In the genomic region with DNA sequence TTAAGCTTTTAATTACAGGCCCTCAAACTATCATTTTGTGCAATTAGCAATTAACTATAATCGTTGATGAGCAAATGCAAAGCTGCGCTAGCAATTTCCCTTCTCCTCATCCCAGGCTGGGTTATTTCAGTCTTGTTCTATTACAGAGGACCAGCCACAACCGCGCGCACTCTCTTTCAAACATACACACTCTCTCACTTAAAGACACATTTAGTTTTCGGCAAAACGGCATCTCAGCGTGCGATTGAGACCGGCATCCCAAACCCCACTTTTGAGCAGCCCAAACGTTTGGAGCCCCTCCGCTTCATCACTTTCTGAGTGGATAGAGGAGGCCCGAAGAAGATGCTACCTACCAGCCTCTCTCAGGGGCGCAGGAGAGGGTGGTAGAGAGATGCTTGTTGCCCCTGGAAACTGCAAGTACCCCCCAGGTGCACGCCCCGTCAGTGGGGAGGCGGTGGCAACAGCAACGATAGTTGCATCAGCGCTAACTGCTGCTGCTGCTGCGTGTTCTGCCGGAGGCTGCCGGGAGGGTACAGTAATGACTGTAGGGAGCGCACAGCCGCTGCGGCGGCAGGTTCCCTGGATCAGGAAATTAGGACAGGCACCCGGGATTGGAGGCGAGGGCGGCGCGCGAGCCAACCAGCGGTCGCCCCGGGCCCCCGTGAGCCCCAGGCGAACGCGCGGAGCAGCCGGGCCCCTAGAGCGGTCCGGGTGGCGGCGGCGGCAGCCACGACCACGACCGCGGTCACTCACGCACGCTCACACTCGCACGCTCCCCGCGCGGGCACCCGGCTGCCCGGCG, we compare ENCODE assay signal across 8 cellular contexts. TPM values are rescaled to one million over a fixed set of nuclear protein-coding genes. Genes with fewer than 3 reads are reported as not detected.
DNase-seq lines count a peak whose midpoint lies in the region; ATAC-seq and TF ChIP-seq lines count a peak whose summit lies in the region.

No MANE protein-coding gene starts in this region.

- peaks cover 24% of the 10 kb centered on the region for H3K4me1 Mint-ChIP-seq in Calu3 (ENCODE audit: low read depth, unreplicated experiment)
- H3K4me1 Mint-ChIP-seq in glutamatergic neuron (ENCODE audit: low read depth, unreplicated experiment) = peaks cover 5% of the 10 kb centered on the region

- peak overlapping the region; percentile 85 for H3K4me2 ChIP-seq in PC-9

- H3K36me3 ChIP-seq in PC-9 (ENCODE audit: low read depth) (no peaks in the 10 kb centered on the region), upper lobe of left lung (no peaks in the 10 kb centered on the region)

- WGBS in upper lobe of left lung, 2 donors = 11 to 19% methylated on average over 13 to 30 of the region's 60 CpGs

- H3K4me3 Mint-ChIP-seq in Calu3 (ENCODE audit: low read depth, unreplicated experiment) (peak overlapping the region; percentile 88), glutamatergic neuron (ENCODE audit: unreplicated experiment) (peak overlapping the region; percentile 93)

- H3K27me3 ChIP-seq in PC-9 (ENCODE audit: insufficient read depth, low read depth) = no peaks in the 10 kb centered on the region
- peaks cover 0 to 8% (median 1%) of the 10 kb centered on the region in 4 donors for H3K27me3 ChIP-seq in upper lobe of left lung

- POLR2A ChIA-PET in PC-9 (lab: Charles Lee; ENCODE audit: unreplicated experiment) = no interaction called here

- peak; percentile 50 for ATAC-seq in GM21619 (IDR thresholded peaks at IDR 0.05; ENCODE audit: unreplicated experiment)
- peak; percentile 80 to 87 for ATAC-seq in upper lobe of left lung (ENCODE audit: low FRiP score in 2 of 2)

- H3K9me2 ChIP-seq in PC-9 (ENCODE audit: insufficient read depth) = no peaks in the 10 kb centered on the region

- no peaks in the 10 kb centered on the region for H4K20me1 ChIP-seq in PC-9 (ENCODE audit: insufficient read depth)

- H3K36me3 Mint-ChIP-seq in Calu3 (ENCODE audit: insufficient read depth, unreplicated experiment) (peaks cover 32% of the 10 kb centered on the region), glutamatergic neuron (ENCODE audit: unreplicated experiment) (peaks cover 3% of the 10 kb centered on the region)

- BruUV-seq in Calu3 (replicated peaks; lab: Mats Ljungman, UMichigan) (TSS peak; percentile 67), PC-9 (replicated peaks; lab: Mats Ljungman, UMichigan) (TSS peak; percentile 66)

- H3F3A ChIP-seq in PC-9 (ENCODE audit: insufficient read depth, low read depth) = 0 out of 2 replicates have a peak, but pooled peaks cover 3% of the 10 kb centered on the region

- H3K9me3 Mint-ChIP-seq in Calu3 (ENCODE audit: low read depth, unreplicated experiment) (no peaks in the 10 kb centered on the region), glutamatergic neuron (ENCODE audit: unreplicated experiment) (peaks cover 8% of the 10 kb centered on the region)

- peak overlapping the region; percentile 76 for H2AFZ ChIP-seq in PC-9

- H3K27ac ChIP-seq in PC-9 (peak overlapping the region; percentile 81), upper lobe of left lung (peak overlapping the region; percentile 82 to 88 (median 86))

- H3K9me3 ChIP-seq in PC-9 (ENCODE audit: insufficient read depth, low read depth) (0 out of 2 replicates have a peak, but pooled peaks cover 4% of the 10 kb centered on the region), upper lobe of left lung (no peaks in the 10 kb centered on the region)

- intact Hi-C loops in Calu3 (cut with micrococcal nuclease; ENCODE audit: unreplicated experiment) = loop anchor here (5.0 to 10.0 kb wide), 3 partner anchors 154 to 376 kb away; no protein-coding TSS in a partner anchor
- intact Hi-C loops in PC-9 (cut with micrococcal nuclease; ENCODE audit: unreplicated experiment) = loop anchor here (5.0 kb wide), 4 partner anchors 49 to 339 kb away; no protein-coding TSS in a partner anchor

- H3K4me3 ChIP-seq in Jurkat, Clone E6-1 (ENCODE audit: low read length) = peak overlapping the region; percentile 69
- H3K4me3 ChIP-seq in PC-9 (peak overlapping the region; percentile 74), upper lobe of left lung (peak overlapping the region; percentile 50 to 84 (median 59))

- DNase-seq in Calu3 (peak; percentile 81), PC-9 (peak; percentile 64 to 71), glutamatergic neuron (peak; percentile 88), non-pigmented ciliary epithelial cell (ENCODE audit: low read depth) (peak; percentile 22), upper lobe of left lung (peak; percentile 89 to 93)
- DNase-seq in Jurkat, Clone E6-1 (ENCODE audit: low read depth, low spot score) = peak; percentile 71
- peak; percentile 69 for DNase-seq in activated naive CD4-positive, alpha-beta T cell treated with anti-CD3 and anti-CD28 coated beads, Interleukin-2, amount 50 U/mL, for 16 hours

- no peak for TF ChIP-seq EP300 in upper lobe of left lung (IDR thresholded peaks at IDR 0.05)

- H3K27ac Mint-ChIP-seq in Calu3 (ENCODE audit: unreplicated experiment) = peak overlapping the region; percentile 93
- H3K27ac Mint-ChIP-seq in glutamatergic neuron (ENCODE audit: unreplicated experiment) = peak overlapping the region; percentile 93

- H3K27me3 Mint-ChIP-seq in Calu3 (ENCODE audit: unreplicated experiment) (no peaks in the 10 kb centered on the region), glutamatergic neuron (ENCODE audit: unreplicated experiment) (peaks cover 9% of the 10 kb centered on the region)

- peak in 1 of 4 donors; percentile 52 for TF ChIP-seq POLR2A in upper lobe of left lung (IDR thresholded peaks at IDR 0.05)

- CTCF ChIA-PET in Calu3 (lab: Charles Lee) = no interaction called here
- CTCF ChIA-PET in PC-9 (lab: Charles Lee) = no interaction called here

- TF ChIP-seq CTCF in Calu3 (IDR thresholded peaks at IDR 0.05; ENCODE audit: unreplicated experiment) = no peak
- TF ChIP-seq CTCF in PC-9 (conservative IDR thresholded peaks at IDR 0.05) = no peak
- no peak for TF ChIP-seq CTCF in glutamatergic neuron (IDR thresholded peaks at IDR 0.05; ENCODE audit: partially characterized antibody, unreplicated experiment)
- TF ChIP-seq CTCF in upper lobe of left lung (IDR thresholded peaks at IDR 0.05) = peak in 2 of 6 experiments; percentile 32 to 47

- H3K79me2 ChIP-seq in PC-9 (ENCODE audit: low read depth) = no peaks in the 10 kb centered on the region

- H3K4me1 ChIP-seq in PC-9 (replicated peaks; ENCODE audit: insufficient read depth) = 0 out of 2 replicates have a peak, but pooled peaks cover 8% of the 10 kb centered on the region
- peaks cover 22 to 45% (median 25%) of the 10 kb centered on the region in 4 donors for H3K4me1 ChIP-seq in upper lobe of left lung

RNA-seq across cellular contexts. Expression of gene VLDLR, which starts 0.5 kb away (rescaled TPM):
- 17.4 and 17.8 TPM in 2 replicates for total RNA-seq in Calu3 (2022)
- 18.4 TPM for polyA plus RNA-seq in Jurkat, Clone E6-1 (2012; ENCODE audit: insufficient read depth, insufficient read length)
- total RNA-seq in PC-9 (2021) = 7.4 and 8.1 TPM in 2 replicates
- total RNA-seq in glutamatergic neuron (ENCODE audit: unreplicated experiment) = 28.8 TPM
- total RNA-seq in upper lobe of left lung = 10 to 100 TPM in 4 of 6 donors, 1 to 10 TPM in 2; 3.1 to 25.3 (median 11.9) TPM

Comparison
In these comparisons a context has a peak if more than half of its experiments do, and no peak if none do; other contexts are left out.
1. Peak in every context shown above with its lines: DNase-seq, ATAC-seq, H3K4me3 ChIP-seq and H3K27ac ChIP-seq.
2. DNase-seq: peak in every context shown above with its lines; median percentile 91 in upper lobe of left lung; 88 in glutamatergic neuron; 81 in Calu3; 71 in Jurkat, Clone E6-1; 69 in activated naive CD4-positive, alpha-beta T cell treated with anti-CD3 and anti-CD28 coated beads, Interleukin-2, amount 50 U/mL, for 16 hours; 68 in PC-9; 22 in non-pigmented ciliary epithelial cell.